In genomic region chr14:105437723-105438500, GRCh38 we compare ENCODE assay signal across 24 cellular contexts. TPM values are rescaled to one million over a fixed set of nuclear protein-coding genes. Genes with fewer than 3 reads are reported as not detected.
A peak's percentile ranks its signal among the peaks of the same experiment; 100 is the strongest.
DNase-seq lines count a peak whose midpoint lies in the region; ATAC-seq, FAIRE-seq and TF ChIP-seq lines count a peak whose summit lies in the region.
"Had no signal": no experiment of that assay in that cellular context is flagged by ENCODE, and none has a peak within 500 bp of the region (broad histone marks: within the 10 kb centered on the region; RNA-seq: fewer than 3 reads in every experiment).

No MANE protein-coding gene starts in this region.

- 96% methylated on average over 18 of the region's 18 CpGs for WGBS in GM12878 (ENCODE audit: insufficient coverage, insufficient replicate concordance, low lambda C conversion rate, missing lambda C conversion rate)
- WGBS in trophoblast cell (ENCODE audit: extremely low coverage, insufficient coverage, insufficient read length), result no CpG with 5 or more reads among the region's 18 CpGs

- TF ChIP-seq RAD21 in GM12878 (IDR thresholded peaks at IDR 0.05; ENCODE audit: insufficient read depth, low read depth, low read length), result no peak

- no peaks in the 10 kb centered on the region for H3K9me3 ChIP-seq in right atrium auricular region
- H3K9me3 ChIP-seq in GM12878 (replicated peaks; ENCODE audit: control insufficient read depth, insufficient read depth, low read length), result no peaks in the 10 kb centered on the region
- peaks cover 3% of the 10 kb centered on the region for H3K9me3 ChIP-seq in trophoblast cell (ENCODE audit: insufficient read depth, low read depth, low read length)
- H3K9me3 ChIP-seq: Caco-2 had no signal

- peak overlapping the region; percentile 21 for H3K18ac ChIP-seq in trophoblast cell (ENCODE audit: low read length)

- H2BK5ac ChIP-seq in trophoblast cell (ENCODE audit: low read depth, low read length, poor library complexity), result no peak overlapping the region

- H3K4me1 ChIP-seq in right atrium auricular region, result no peaks in the 10 kb centered on the region
- H3K4me1 ChIP-seq in GM12878 (ENCODE audit: control insufficient read depth, insufficient read depth, low read length), result no peaks in the 10 kb centered on the region; the same call in 1 of the 2 replicates
- peaks cover 4 to 6% of the 10 kb centered on the region in 2 experiments for H3K4me1 ChIP-seq in trophoblast cell (ENCODE audit: control insufficient read depth in 1 of 2, insufficient read depth in 2 of 2, low read length in 2 of 2)

- H3K14ac ChIP-seq in trophoblast cell (ENCODE audit: low read length), result no peak overlapping the region

- no TSS peak for BruUV-seq in GM12878 (replicated peaks; lab: Mats Ljungman, UMichigan)

- in situ Hi-C loops in GM12878 (cut with MboI), result no loop called here

- peak overlapping the region; percentile 71 for H3K4ac ChIP-seq in trophoblast cell (ENCODE audit: low read depth, low read length)

- no peak overlapping the region for H2AFZ ChIP-seq in GM12878 (ENCODE audit: control insufficient read depth, low read depth, low read length)
- no peak overlapping the region for H2AFZ ChIP-seq in trophoblast cell (ENCODE audit: insufficient read depth, low read length, poor library complexity)

- H2BK120ac ChIP-seq in trophoblast cell (ENCODE audit: insufficient read depth, low read length, poor library complexity), result no peak overlapping the region

- DNase-seq in Right ventricle myocardium inferior (ENCODE audit: missing footprints) (peak; percentile 37), right atrium auricular region (ENCODE audit: low spot score) (no peak), GM12878 (ENCODE audit: low read depth, low spot score) (no peak), trophoblast cell (no peak), OCI-M1 (lab: John Stamatoyannopoulos, UW) (no peak)
- DNase-seq: ACHN; Caco-2; CD4-positive, alpha-beta memory T cell; GOT3; Karpas-422; NCI-H1694 treated with DMSO at 0.1 percent for 48 hours; NCI-H2081 treated with DMSO at 0.1 percent for 48 hours; NCI-H2171 treated with DMSO at 0.1 percent for 48 hours; NCI-H446; SHP77 had no signal

- SMC1A ChIA-PET in GM12878 (lab: Charles Lee; ENCODE audit: uncharacterized antibody, unreplicated experiment), result no interaction called here

- no peak for FAIRE-seq in GM12878 (lab: Jason Lieb, UNC)
- FAIRE-seq: G401.6, GM19239, HTR-8/SVneo, RCC 7860 had no signal

- H3K9ac ChIP-seq in GM12878 (ENCODE audit: control insufficient read depth, insufficient read depth, low read length) (no peak overlapping the region), trophoblast cell (ENCODE audit: low read length) (no peak overlapping the region)

- CTCF ChIA-PET in GM12878 (lab: Yijun Ruan, JAX), result interaction anchor here (1.0 kb wide), 1 partner anchor 54 kb away, joined by 3 read pairs; no protein-coding TSS in a partner anchor

- no peak overlapping the region for H4K8ac ChIP-seq in trophoblast cell (ENCODE audit: low read depth, low read length)

- H3K27me3 ChIP-seq in right atrium auricular region (no peaks in the 10 kb centered on the region), GM12878 (replicated peaks in 1 of 2; ENCODE audit: control insufficient read depth in 2 of 2, insufficient read depth in 2 of 2, low read length in 1 of 2) (no peaks in the 10 kb centered on the region), trophoblast cell (ENCODE audit: insufficient read depth, low read length) (no peaks in the 10 kb centered on the region)
- H3K27me3 ChIP-seq: BLaER1 treated with 17β-estradiol and CSF1 and Interleukin-3, amounts not matched to agents 10 nM and 100 nM had no signal

- TF ChIP-seq CTCF in right atrium auricular region (IDR thresholded peaks at IDR 0.05), result no peak
- TF ChIP-seq CTCF in GM12878 (IDR thresholded peaks at IDR 0.05 in 2 of 3, conservative IDR thresholded peaks at IDR 0.05 in 1 of 3; ENCODE audit: control insufficient read depth in 2 of 3, extremely low read depth in 1 of 3, insufficient read depth in 1 of 3, low read depth in 3 of 3, low read length in 3 of 3), result no peak

- no peaks in the 10 kb centered on the region for H3K79me1 ChIP-seq in trophoblast cell (ENCODE audit: low read length)

- intact Hi-C loops in Right ventricle myocardium inferior (cut with DNase I) (no loop called here), GM12878 (cut with micrococcal nuclease; ENCODE audit: unreplicated experiment) (no loop called here)

- ATAC-seq in Right ventricle myocardium inferior (no peak), GM12878 (no peak), GM19035 (IDR thresholded peaks at IDR 0.05; ENCODE audit: unreplicated experiment) (no peak)

- no peak for TF ChIP-seq EP300 in GM12878 (IDR thresholded peaks at IDR 0.05; ENCODE audit: borderline replicate concordance in 1 of 2, control insufficient read depth in 1 of 2, low read depth in 2 of 2, low read length in 2 of 2)

- RAD21 ChIA-PET in GM12878 (lab: Charles Lee; ENCODE audit: unreplicated experiment), result no interaction called here

- no peak overlapping the region for H4K91ac ChIP-seq in trophoblast cell (ENCODE audit: low read depth, low read length)

- no peak overlapping the region for H2AK5ac ChIP-seq in trophoblast cell (ENCODE audit: low read length)

- H3K36me3 ChIP-seq in right atrium auricular region (peaks cover 22% of the 10 kb centered on the region), GM12878 (ENCODE audit: control insufficient read depth in 2 of 2, insufficient read depth in 2 of 2, low read length in 1 of 2) (peaks cover 0 to 17% of the 10 kb centered on the region in 2 experiments; a peak in 3 of 4 replicates), trophoblast cell (ENCODE audit: control insufficient read depth in 1 of 2, insufficient read depth in 2 of 2, low read length in 2 of 2) (peaks cover 28 to 35% of the 10 kb centered on the region in 2 experiments)

- peaks cover 34% of the 10 kb centered on the region for H3K79me2 ChIP-seq in GM12878 (ENCODE audit: control insufficient read depth, insufficient read depth, low read length)
- peaks cover 3% of the 10 kb centered on the region for H3K79me2 ChIP-seq in trophoblast cell (ENCODE audit: control insufficient read depth, insufficient read depth, low read length, poor library complexity)

- peak; percentile 40; the same call in 1 of the 2 replicates for TF ChIP-seq POLR2A in GM12878 (IDR thresholded peaks at IDR 0.05; ENCODE audit: low read depth, low read length)

- H3K4me3 ChIP-seq in right atrium auricular region (no peak overlapping the region), GM12878 (no peak overlapping the region), trophoblast cell (ENCODE audit: low read depth, low read length) (no peak overlapping the region)
- H3K4me3 ChIP-seq: BLaER1 treated with 17β-estradiol and CSF1 and Interleukin-3, amounts not matched to agents 10 nM and 100 nM had no signal

- H3K27ac ChIP-seq in right atrium auricular region (no peak overlapping the region), GM12878 (ENCODE audit: control insufficient read depth, insufficient read depth) (no peak overlapping the region), trophoblast cell (ENCODE audit: low read depth, low read length) (no peak overlapping the region)
- H3K27ac ChIP-seq: 22Rv1 had no signal

- H4K12ac ChIP-seq in trophoblast cell (ENCODE audit: low read depth, low read length), result no peak overlapping the region

- no peaks in the 10 kb centered on the region for H4K20me1 ChIP-seq in GM12878 (ENCODE audit: control insufficient read depth, insufficient read depth)

- POLR2A ChIA-PET in GM12878 (lab: Charles Lee), result no interaction called here

- no peak overlapping the region for H3K23ac ChIP-seq in trophoblast cell (ENCODE audit: low read length)

- H3K4me2 ChIP-seq in GM12878 (ENCODE audit: control insufficient read depth, insufficient read depth) (no peak overlapping the region), trophoblast cell (ENCODE audit: low read length) (no peak overlapping the region)

- H2BK12ac ChIP-seq in trophoblast cell (ENCODE audit: low read length), result no peak overlapping the region

RNA-seq across cellular contexts. Expression of gene MTA1, which starts 18.3 kb away (rescaled TPM):
- 192 TPM for total RNA-seq in Right ventricle myocardium inferior
- 10 to 100 TPM; 51.9 to 61.7 TPM for total RNA-seq in right atrium auricular region
- 130 and 153 TPM in 2 replicates for total RNA-seq in GM12878 (2013; cell fraction: nucleolus; rRNA removed)
- 53.3 and 62.6 TPM in 2 replicates for total RNA-seq in GM12878 (2014; rRNA removed)
- total RNA-seq in GM12878 (2014; rRNA removed; fragmentation: Illumina TruSeq; extraction: Trizol), result 28.1 and 30.8 TPM in 2 replicates
- 138 and 162 TPM in 2 replicates for total RNA-seq in GM12878 (2021)
- polyA plus RNA-seq in GM12878 (2011; ENCODE audit: low read depth), result 20.4 TPM
- 26.0 and 52.3 TPM in 2 replicates for polyA plus RNA-seq in GM12878 (2011; rRNA removed)
- polyA plus RNA-seq in GM12878 (2011; cell fraction: cytosol; rRNA removed), result 41.2 and 55.8 TPM in 2 replicates
- polyA plus RNA-seq in GM12878 (2011; cell fraction: nucleus; rRNA removed), result 459 and 605 TPM in 2 replicates
- polyA plus RNA-seq in GM12878 (2012), result 68.8 and 74.0 TPM in 2 replicates
- 9.6 and 30.4 TPM in 2 replicates for polyA plus RNA-seq in GM12878 (2014; fragmentation: Illumina TruSeq; extraction: Trizol)
- polyA plus RNA-seq in GM12878 (2014; fragmentation: Nextera tagmentation; extraction: Ambion mirVana), result under 1 TPM; 0.14 to 0.69 TPM
- polyA plus RNA-seq in GM12878 (2014; rRNA removed), result 114 and 134 TPM in 2 replicates
- polyA plus RNA-seq in GM12878 (2016; fragmentation: Nextera tagmentation; extraction: Ambion mirVana), result 10 to 100 TPM in 1 of 2 experiments, 1 to 10 TPM in 1; 7.7 to 10.3 TPM
- 22.1 and 40.2 TPM in 2 replicates for polyA minus RNA-seq in GM12878 (2011; rRNA and poly(A)+ RNA removed)
- 42.9 and 49.3 TPM in 2 replicates for polyA minus RNA-seq in GM12878 (2011; cell fraction: cytosol; rRNA and poly(A)+ RNA removed)
- 62.5 and 113 TPM in 2 replicates for polyA minus RNA-seq in GM12878 (2011; cell fraction: nucleus; rRNA and poly(A)+ RNA removed)
- 90.0 and 91.2 TPM in 2 replicates for polyA plus RNA-seq in trophoblast cell (2013)

RNA-seq across cellular contexts. Expression of gene CRIP2, which starts 36.7 kb away (rescaled TPM):
- total RNA-seq in Right ventricle myocardium inferior, result 1,081 TPM
- 1,000 to 10,000 TPM in 1 of 2 donors, 100 to 1,000 TPM in 1; 831 to 1,272 TPM for total RNA-seq in right atrium auricular region
- not detected in 2 replicates for total RNA-seq in GM12878 (2013; cell fraction: nucleolus; rRNA removed)
- 0.11 TPM in 1 of 2 replicates, not detected in the other for total RNA-seq in GM12878 (2014; rRNA removed)
- total RNA-seq in GM12878 (2014; rRNA removed; fragmentation: Illumina TruSeq; extraction: Trizol), result not detected in 2 replicates
- 0.49 and 0.61 TPM in 2 replicates for total RNA-seq in GM12878 (2021)
- not detected for polyA plus RNA-seq in GM12878 (2011; ENCODE audit: low read depth)
- polyA plus RNA-seq in GM12878 (2011; rRNA removed), result 0.04 TPM in 1 of 2 replicates, not detected in the other
- polyA plus RNA-seq in GM12878 (2011; cell fraction: cytosol; rRNA removed), result 0.39 and 0.40 TPM in 2 replicates
- polyA plus RNA-seq in GM12878 (2011; cell fraction: nucleus; rRNA removed), result 0.37 and 0.57 TPM in 2 replicates
- polyA plus RNA-seq in GM12878 (2012), result 0.15 and 0.22 TPM in 2 replicates
- polyA plus RNA-seq in GM12878 (2014; fragmentation: Illumina TruSeq; extraction: Trizol), result not detected in 2 replicates
- not detected for polyA plus RNA-seq in GM12878 (2014; fragmentation: Nextera tagmentation; extraction: Ambion mirVana)
- polyA plus RNA-seq in GM12878 (2014; rRNA removed), result not detected in 2 replicates
- polyA plus RNA-seq in GM12878 (2016; fragmentation: Nextera tagmentation; extraction: Ambion mirVana), result under 1 TPM; 0.37 to 0.62 TPM
- not detected in 2 replicates for polyA minus RNA-seq in GM12878 (2011; rRNA and poly(A)+ RNA removed)
- 2.9 and 4.2 TPM in 2 replicates for polyA minus RNA-seq in GM12878 (2011; cell fraction: cytosol; rRNA and poly(A)+ RNA removed)
- 1.4 TPM in 1 of 2 replicates, not detected in the other for polyA minus RNA-seq in GM12878 (2011; cell fraction: nucleus; rRNA and poly(A)+ RNA removed)
- 85.1 and 90.0 TPM in 2 replicates for polyA plus RNA-seq in trophoblast cell (2013)
- total RNA-seq: OCI-LY7 had no signal

RNA-seq across cellular contexts. Expression of gene TEX22, which starts 39.6 kb away (rescaled TPM):
- total RNA-seq in Right ventricle myocardium inferior (2.4 TPM), right atrium auricular region (under 1 TPM in 1 of 2 donors, not detected in 1; 0.16 TPM), GM12878 (2014; rRNA removed) (0.49 and 1.0 TPM in 2 replicates), GM12878 (2014; rRNA removed; fragmentation: Illumina TruSeq; extraction: Trizol) (0.54 and 0.64 TPM in 2 replicates), GM12878 (2021) (2.7 and 4.0 TPM in 2 replicates)
- total RNA-seq in GM12878 (2013; cell fraction: nucleolus; rRNA removed), result 1.2 and 2.5 TPM in 2 replicates
- 0.18 TPM for polyA plus RNA-seq in GM12878 (2011; ENCODE audit: low read depth)
- polyA plus RNA-seq in GM12878 (2011; rRNA removed) (0.12 and 0.15 TPM in 2 replicates), GM12878 (2014; fragmentation: Illumina TruSeq; extraction: Trizol) (0.12 TPM in 1 of 2 replicates, not detected in the other), GM12878 (2014; fragmentation: Nextera tagmentation; extraction: Ambion mirVana) (under 1 TPM in 1 of 2 experiments, not detected in 1; 0.02 TPM), GM12878 (2014; rRNA removed) (0.63 and 0.80 TPM in 2 replicates), GM12878 (2016; fragmentation: Nextera tagmentation; extraction: Ambion mirVana) (1 to 10 TPM; 1.1 to 1.3 TPM)
- polyA plus RNA-seq in GM12878 (2011; cell fraction: cytosol; rRNA removed), result 0.15 and 0.32 TPM in 2 replicates
- polyA plus RNA-seq in GM12878 (2011; cell fraction: nucleus; rRNA removed), result 2.1 and 2.2 TPM in 2 replicates
- 0.32 and 0.34 TPM in 2 replicates for polyA plus RNA-seq in GM12878 (2012)
- 0.10 and 0.15 TPM in 2 replicates for polyA minus RNA-seq in GM12878 (2011; rRNA and poly(A)+ RNA removed)
- polyA minus RNA-seq in GM12878 (2011; cell fraction: cytosol; rRNA and poly(A)+ RNA removed), result not detected in 2 replicates
- polyA minus RNA-seq in GM12878 (2011; cell fraction: nucleus; rRNA and poly(A)+ RNA removed), result 0.38 and 0.60 TPM in 2 replicates
- polyA plus RNA-seq in trophoblast cell (2013), result 0.04 and 0.10 TPM in 2 replicates
- total RNA-seq: M059J had no signal
- polyA plus RNA-seq: CD4-positive, alpha-beta memory T cell had no signal

RNA-seq across cellular contexts. Expression of gene CRIP1, which starts 48.8 kb away (rescaled TPM):
- total RNA-seq in Right ventricle myocardium inferior, result 82.0 TPM
- 10 to 100 TPM; 42.9 to 79.2 TPM for total RNA-seq in right atrium auricular region
- 20.9 and 21.9 TPM in 2 replicates for total RNA-seq in GM12878 (2013; cell fraction: nucleolus; rRNA removed)
- 99.4 and 101 TPM in 2 replicates for total RNA-seq in GM12878 (2014; rRNA removed)
- 87.3 and 90.6 TPM in 2 replicates for total RNA-seq in GM12878 (2014; rRNA removed; fragmentation: Illumina TruSeq; extraction: Trizol)
- total RNA-seq in GM12878 (2021), result 177 and 188 TPM in 2 replicates
- 110 TPM for polyA plus RNA-seq in GM12878 (2011; ENCODE audit: low read depth)
- 36.3 and 174 TPM in 2 replicates for polyA plus RNA-seq in GM12878 (2011; rRNA removed)
- polyA plus RNA-seq in GM12878 (2011; cell fraction: cytosol; rRNA removed), result 236 and 406 TPM in 2 replicates
- 273 and 302 TPM in 2 replicates for polyA plus RNA-seq in GM12878 (2011; cell fraction: nucleus; rRNA removed)
- 224 and 253 TPM in 2 replicates for polyA plus RNA-seq in GM12878 (2012)
- 8.1 and 81.1 TPM in 2 replicates for polyA plus RNA-seq in GM12878 (2014; fragmentation: Illumina TruSeq; extraction: Trizol)
- 100 to 1,000 TPM in 1 of 2 experiments, 10 to 100 TPM in 1; 66.8 to 134 TPM for polyA plus RNA-seq in GM12878 (2014; fragmentation: Nextera tagmentation; extraction: Ambion mirVana)
- 259 and 269 TPM in 2 replicates for polyA plus RNA-seq in GM12878 (2014; rRNA removed)
- polyA plus RNA-seq in GM12878 (2016; fragmentation: Nextera tagmentation; extraction: Ambion mirVana), result 100 to 1,000 TPM; 207 to 230 TPM
- 26.0 and 61.0 TPM in 2 replicates for polyA minus RNA-seq in GM12878 (2011; rRNA and poly(A)+ RNA removed)
- polyA minus RNA-seq in GM12878 (2011; cell fraction: cytosol; rRNA and poly(A)+ RNA removed), result 42.5 and 76.2 TPM in 2 replicates
- polyA minus RNA-seq in GM12878 (2011; cell fraction: nucleus; rRNA and poly(A)+ RNA removed), result 17.5 and 28.7 TPM in 2 replicates
- 44.7 and 45.0 TPM in 2 replicates for polyA plus RNA-seq in trophoblast cell (2013)
- total RNA-seq: M059J had no signal

RNA-seq across cellular contexts. Expression of gene TEDC1, which starts 53.1 kb away (rescaled TPM):
- total RNA-seq in Right ventricle myocardium inferior (6.4 TPM), right atrium auricular region (1 to 10 TPM; 3.5 to 3.9 TPM), GM12878 (2014; rRNA removed) (23.0 and 25.8 TPM in 2 replicates), GM12878 (2014; rRNA removed; fragmentation: Illumina TruSeq; extraction: Trizol) (2.9 and 5.1 TPM in 2 replicates), GM12878 (2021) (30.5 and 34.2 TPM in 2 replicates)
- 15.3 and 19.0 TPM in 2 replicates for total RNA-seq in GM12878 (2013; cell fraction: nucleolus; rRNA removed)
- 1.9 TPM for polyA plus RNA-seq in GM12878 (2011; ENCODE audit: low read depth)
- polyA plus RNA-seq in GM12878 (2011; rRNA removed) (1.7 and 6.0 TPM in 2 replicates), GM12878 (2014; fragmentation: Illumina TruSeq; extraction: Trizol) (0.10 and 0.76 TPM in 2 replicates), GM12878 (2014; fragmentation: Nextera tagmentation; extraction: Ambion mirVana) (1 to 10 TPM in 1 of 2 experiments, under 1 TPM in 1; 0.19 to 1.6 TPM), GM12878 (2014; rRNA removed) (27.8 and 32.6 TPM in 2 replicates), GM12878 (2016; fragmentation: Nextera tagmentation; extraction: Ambion mirVana) (10 to 100 TPM; 23.3 to 29.9 TPM)
- polyA plus RNA-seq in GM12878 (2011; cell fraction: cytosol; rRNA removed), result 8.1 and 18.8 TPM in 2 replicates
- polyA plus RNA-seq in GM12878 (2011; cell fraction: nucleus; rRNA removed), result 26.6 and 44.6 TPM in 2 replicates
- 7.2 and 9.4 TPM in 2 replicates for polyA plus RNA-seq in GM12878 (2012)
- polyA minus RNA-seq in GM12878 (2011; rRNA and poly(A)+ RNA removed), result 6.5 and 9.2 TPM in 2 replicates
- 4.4 and 5.8 TPM in 2 replicates for polyA minus RNA-seq in GM12878 (2011; cell fraction: cytosol; rRNA and poly(A)+ RNA removed)
- 8.9 and 18.4 TPM in 2 replicates for polyA minus RNA-seq in GM12878 (2011; cell fraction: nucleus; rRNA and poly(A)+ RNA removed)
- polyA plus RNA-seq in trophoblast cell (2013), result 8.8 and 8.9 TPM in 2 replicates

Comparison
In these comparisons a context has a peak if more than half of its experiments do, and no peak if none do; other contexts are left out.
1. RNA of gene CRIP2, which starts 36.7 kb away (total RNA-seq): 831 to 1,272 TPM in right atrium auricular region and 1,081 TPM in Right ventricle myocardium inferior (single experiment); 0.11 to 0.61 TPM in GM12878; every median in the first group is over 100 times any median in the second.